In genomic region chr2:31237348-31238017, GRCh38 we compare ENCODE assay signal across 19 cellular contexts. TPM values are rescaled to one million over a fixed set of nuclear protein-coding genes. Genes with fewer than 3 reads are reported as not detected.
DNase-seq lines count a peak whose midpoint lies in the region; ATAC-seq and TF ChIP-seq lines count a peak whose summit lies in the region.
"Had no signal": no experiment of that assay in that cellular context is flagged by ENCODE, and none has a peak within 500 bp of the region (broad histone marks: within the 10 kb centered on the region; RNA-seq: fewer than 3 reads in every experiment).

No MANE protein-coding gene starts in this region.

- ATAC-seq in heart left ventricle (no peak), Right ventricle myocardium superior (ENCODE audit: poor library complexity) (no peak)

- WGBS in heart left ventricle, 4 donors, result 91 to 98% (median 95%) methylated on average over 9 of the region's 9 CpGs

- H3K36me3 ChIP-seq in heart left ventricle (no peaks in the 10 kb centered on the region), Karpas-422 (ENCODE audit: insufficient read depth, low read length) (peaks cover 68% of the 10 kb centered on the region), tibial artery (no peaks in the 10 kb centered on the region)
- H3K36me3 ChIP-seq: HAP-1 had no signal

- TF ChIP-seq CTCF in heart left ventricle (IDR thresholded peaks at IDR 0.05) (no peak), dorsolateral prefrontal cortex (IDR thresholded peaks at IDR 0.05 in 54 of 56, conservative IDR thresholded peaks at IDR 0.05 in 2 of 56; ENCODE audit: low read depth in 1 of 56, partially characterized antibody in 56 of 56) (no peak), tibial artery (IDR thresholded peaks at IDR 0.05) (no peak)

- peak overlapping the region; percentile 57 for H3K9ac ChIP-seq in Karpas-422 (ENCODE audit: low read length)
- H3K9ac ChIP-seq: GM23248, KMS-11 had no signal

- H3K79me2 ChIP-seq in Karpas-422 (ENCODE audit: low read length), result peaks cover 87% of the 10 kb centered on the region

- DNase-seq in heart left ventricle, result peak in 1 of 5 donors; percentile 10
- DNase-seq in Right ventricle myocardium superior, result no peak
- peak; percentile 41 for DNase-seq in Karpas-422
- peak in 1 of 10 donors; percentile 5 for DNase-seq in dorsolateral prefrontal cortex
- DNase-seq in tibial artery, result no peak
- no peak for DNase-seq in hepatic stellate cell (ENCODE audit: low spot score)
- no peak for DNase-seq in NCI-H2107 (lab: John Stamatoyannopoulos, UW)
- DNase-seq: GDM1, GM23248, MV-4-11, NCI-H1694, NCI-H2081, NCI-H2171 treated with DMSO at 0.1 percent for 48 hours, NCI-H446, NCI-H526, SHP77 had no signal

- H3K4me2 ChIP-seq in Karpas-422 (ENCODE audit: low read depth, low read length, poor library complexity, severe bottlenecking), result peak overlapping the region; percentile 94
- H3K4me2 ChIP-seq: KMS-11 had no signal

- H3K27ac ChIP-seq in heart left ventricle (peak overlapping the region in 10 of 12 donors; percentile 73 to 95 (median 87)), Karpas-422 (ENCODE audit: low read length) (peak overlapping the region; percentile 96), dorsolateral prefrontal cortex (peak overlapping the region in 43 of 59 donors; percentile 16 to 93 (median 85)), tibial artery (peak overlapping the region; percentile 94)
- H3K27ac ChIP-seq: GM23248, KMS-11 had no signal

- H3K27me3 ChIP-seq in heart left ventricle (no peaks in the 10 kb centered on the region), Karpas-422 (ENCODE audit: low read length) (no peaks in the 10 kb centered on the region), dorsolateral prefrontal cortex (no peaks in the 10 kb centered on the region), tibial artery (no peaks in the 10 kb centered on the region)

- no peak overlapping the region for H2AFZ ChIP-seq in Karpas-422 (ENCODE audit: low read length)
- H2AFZ ChIP-seq: GM23248 had no signal

- no peaks in the 10 kb centered on the region for H3K9me2 ChIP-seq in Karpas-422 (replicated peaks; ENCODE audit: insufficient read depth, low read length)

- no peaks in the 10 kb centered on the region for H3K9me3 ChIP-seq in heart left ventricle
- H3K9me3 ChIP-seq in Karpas-422 (ENCODE audit: low read length), result no peaks in the 10 kb centered on the region
- no peaks in the 10 kb centered on the region for H3K9me3 ChIP-seq in tibial artery
- H3K9me3 ChIP-seq: HAP-1 had no signal

- intact Hi-C loops in heart left ventricle (cut with DNase I), result loop anchor here in 3 of 10 donors (5.0 to 10.0 kb wide), 3 partner anchors 35 to 97 kb away; no protein-coding TSS in a partner anchor
- intact Hi-C loops in Right ventricle myocardium superior (cut with DNase I), result loop anchor here (10.0 kb wide), 1 partner anchor 87 kb away; no protein-coding TSS in a partner anchor
- intact Hi-C loops in dorsolateral prefrontal cortex (cut with DNase I), result loop anchor here in 1 of 2 donors (2.0 to 10.0 kb wide), 3 partner anchors 95 to 1093 kb away; partner anchors contain the start of gene YPEL5
- intact Hi-C loops in tibial artery (cut with DNase I; ENCODE audit: low total_unique reads), result loop anchor here (10.0 kb wide), 2 partner anchors 1003 to 1093 kb away; partner anchors contain the start of genes LBH and YPEL5

- no peak for TF ChIP-seq POLR2A in heart left ventricle (IDR thresholded peaks at IDR 0.05)

- H3K4me3 ChIP-seq in heart left ventricle (no peak overlapping the region), Karpas-422 (ENCODE audit: low read length) (peak overlapping the region; percentile 53), dorsolateral prefrontal cortex (peak overlapping the region in 43 of 59 donors; percentile 0 to 92 (median 80)), tibial artery (no peak overlapping the region)
- H3K4me3 ChIP-seq: GM23248, HAP-1 had no signal

- peaks cover 65% of the 10 kb centered on the region for H4K20me1 ChIP-seq in Karpas-422 (ENCODE audit: insufficient read depth, low read depth, low read length)

- H3K4me1 ChIP-seq in heart left ventricle (peaks cover 11 to 89% (median 68%) of the 10 kb centered on the region in 12 donors), Karpas-422 (ENCODE audit: low read length) (peaks cover 80% of the 10 kb centered on the region), tibial artery (peaks cover 7 to 62% (median 51%) of the 10 kb centered on the region in 4 donors)
- H3K4me1 ChIP-seq: HAP-1 had no signal

RNA-seq across cellular contexts. Expression of gene EHD3, which starts 3.5 kb away (rescaled TPM):
- 10 to 100 TPM; 17.2 to 31.9 (median 25.5) TPM for total RNA-seq in heart left ventricle
- 10 to 100 TPM in 1 of 2 donors, 1 to 10 TPM in 1; 8.9 to 10.2 TPM for polyA plus RNA-seq in heart left ventricle
- 23.0 TPM for total RNA-seq in Right ventricle myocardium superior
- 152 and 200 TPM in 2 replicates for total RNA-seq in Karpas-422 (2014; rRNA removed; shearing (Covaris generic); ENCODE audit: low replicate concordance)
- 100 to 1,000 TPM in 46 of 120 experiments, 10 to 100 TPM in 74; 35.8 to 122 (median 93.2) TPM for total RNA-seq in dorsolateral prefrontal cortex

RNA-seq across cellular contexts. Expression of gene CAPN14, which starts 20.2 kb away (rescaled TPM):
- total RNA-seq in heart left ventricle (under 1 TPM; 0.08 to 0.44 (median 0.19) TPM), Right ventricle myocardium superior (0.32 TPM), dorsolateral prefrontal cortex (1 to 10 TPM in 85 of 120 experiments, under 1 TPM in 35; 0.26 to 3.4 (median 1.3) TPM)
- under 1 TPM; 0.04 to 0.07 TPM for polyA plus RNA-seq in heart left ventricle
- 2.0 and 2.6 TPM in 2 replicates for total RNA-seq in Karpas-422 (2014; rRNA removed; shearing (Covaris generic); ENCODE audit: low replicate concordance)
- polyA plus RNA-seq: CD14-positive monocyte, GM23248 had no signal

Comparison
In these comparisons a context has a peak if more than half of its experiments do, and no peak if none do; other contexts are left out.
1. H3K4me3 ChIP-seq: peak in Karpas-422 (single experiment) and dorsolateral prefrontal cortex (43 of 59); none in heart left ventricle (0 of 12) and tibial artery (0 of 2).
2. Peak in every context shown above with its lines, with median percentiles within 50 percentile points of each other: H3K27ac ChIP-seq.